In genomic region chr19:11560404-11560988, GRCh38 we compare ENCODE assay signal across 8 cellular contexts. TPM values are rescaled to one million over a fixed set of nuclear protein-coding genes. Genes with fewer than 3 reads are reported as not detected.
A peak's percentile ranks its signal among the peaks of the same experiment; 100 is the strongest.
DNase-seq lines count a peak whose midpoint lies in the region; ATAC-seq and TF ChIP-seq lines count a peak whose summit lies in the region.

No MANE protein-coding gene starts in this region.

- peak overlapping the region; percentile 81 to 99 (median 93) for H3K4me2 ChIP-seq in BLaER1 treated with 17β-estradiol and CSF1 and Interleukin-3, amounts not matched to agents 10 nM and 100 nM

- peaks cover 54 to 82% (median 66%) of the 10 kb centered on the region in 10 experiments for H3K4me1 ChIP-seq in BLaER1 treated with 17β-estradiol and CSF1 and Interleukin-3, amounts not matched to agents 10 nM and 100 nM
- no peaks in the 10 kb centered on the region for H3K4me1 ChIP-seq in iPS-15b (ENCODE audit: control insufficient read depth, insufficient read depth, low read length)

- DNase-seq in MG63: peak; percentile 65
- DNase-seq in SK-N-MC (ENCODE audit: low read depth, low spot score): peak; percentile 30
- DNase-seq in astrocyte of the cerebellum (ENCODE audit: low read depth): peak; percentile 35
- DNase-seq in stimulated activated CD4-positive, alpha-beta T cell treated with anti-CD3 and anti-CD28 coated beads, Interleukin-15, amount 100 ng/mL, for 48 hours (ENCODE audit: low read depth in 2 of 2): peak; percentile 51 to 55

- H3K27ac ChIP-seq in BLaER1 treated with 17β-estradiol and CSF1 and Interleukin-3, amounts not matched to agents 10 nM and 100 nM: peak overlapping the region in 1 of 11 experiments; percentile 44; a peak in 2 of 22 replicates
- no peak overlapping the region for H3K27ac ChIP-seq in SK-N-MC

- no peaks in the 10 kb centered on the region for H3K27me3 ChIP-seq in BLaER1 treated with 17β-estradiol and CSF1 and Interleukin-3, amounts not matched to agents 10 nM and 100 nM
- no peaks in the 10 kb centered on the region for H3K27me3 ChIP-seq in MG63
- H3K27me3 ChIP-seq in iPS-15b (ENCODE audit: control insufficient read depth, insufficient read depth, low read length): no peaks in the 10 kb centered on the region

- H4K20me1 ChIP-seq in BLaER1 treated with 17β-estradiol and CSF1 and Interleukin-3, amounts not matched to agents 10 nM and 100 nM: peaks cover 25 to 34% (median 32%) of the 10 kb centered on the region in 11 experiments; a peak in 21 of 22 replicates

- H3K4me3 ChIP-seq in BLaER1 treated with 17β-estradiol and CSF1 and Interleukin-3, amounts not matched to agents 10 nM and 100 nM: peak overlapping the region in 1 of 10 experiments; percentile 96; a peak in 3 of 20 replicates
- H3K4me3 ChIP-seq in MG63: no peak overlapping the region; the same call in 1 of the 2 replicates
- peak overlapping the region; percentile 99; the same call in 1 of the 2 replicates for H3K4me3 ChIP-seq in SK-N-MC
- no peak overlapping the region for H3K4me3 ChIP-seq in astrocyte of the cerebellum (ENCODE audit: low read depth, low read length)
- H3K4me3 ChIP-seq in iPS-15b (ENCODE audit: low read depth, low read length): peak overlapping the region; percentile 23

- ATAC-seq in GM18520 (IDR thresholded peaks at IDR 0.05; ENCODE audit: unreplicated experiment): peak; percentile 34
- ATAC-seq in GM21390 (IDR thresholded peaks at IDR 0.05; ENCODE audit: unreplicated experiment): no peak

- peak; percentile 60 for TF ChIP-seq CTCF in astrocyte of the cerebellum (IDR thresholded peaks at IDR 0.05; ENCODE audit: low read depth, low read length, missing control alignments)

- peaks cover 0 to 15% (median 5%) of the 10 kb centered on the region in 11 experiments; a peak in 6 of 22 replicates for H3K36me3 ChIP-seq in BLaER1 treated with 17β-estradiol and CSF1 and Interleukin-3, amounts not matched to agents 10 nM and 100 nM
- peaks cover 17% of the 10 kb centered on the region for H3K36me3 ChIP-seq in MG63
- H3K36me3 ChIP-seq in SK-N-MC (ENCODE audit: insufficient read depth, low read length): no peaks in the 10 kb centered on the region
- H3K36me3 ChIP-seq in iPS-15b (ENCODE audit: control insufficient read depth, insufficient read depth, low read length): no peaks in the 10 kb centered on the region

- no peaks in the 10 kb centered on the region for H3K9me3 ChIP-seq in BLaER1 treated with 17β-estradiol and CSF1 and Interleukin-3, amounts not matched to agents 10 nM and 100 nM (replicated peaks in 1 of 11)
- no peaks in the 10 kb centered on the region for H3K9me3 ChIP-seq in MG63
- H3K9me3 ChIP-seq in SK-N-MC (ENCODE audit: low read depth, low read length): no peaks in the 10 kb centered on the region
- H3K9me3 ChIP-seq in iPS-15b (ENCODE audit: control insufficient read depth, insufficient read depth, low read length): no peaks in the 10 kb centered on the region

- peak overlapping the region in 2 of 11 experiments; percentile 77 to 84; a peak in 1 of 22 replicates for H3K9ac ChIP-seq in BLaER1 treated with 17β-estradiol and CSF1 and Interleukin-3, amounts not matched to agents 10 nM and 100 nM
- no peak overlapping the region for H3K9ac ChIP-seq in SK-N-MC (ENCODE audit: insufficient read length)
- no peak overlapping the region for H3K9ac ChIP-seq in iPS-15b (ENCODE audit: low read depth, low read length)

- in situ Hi-C loops in astrocyte of the cerebellum (cut with HindIII; ENCODE audit: low sequenced_read_pairs): no loop called here

RNA-seq across cellular contexts. Expression of gene ELOF1, which starts 1.5 kb away (rescaled TPM):
- 51.6 and 111 TPM in 2 replicates for total RNA-seq in MG63 (2014; rRNA removed; shearing (Covaris generic); ENCODE audit: low replicate concordance)

RNA-seq across cellular contexts. Expression of gene ACP5, which starts 16.9 kb away (rescaled TPM):
- total RNA-seq in MG63 (2014; rRNA removed; shearing (Covaris generic); ENCODE audit: low replicate concordance): not detected in 2 replicates

RNA-seq across cellular contexts. Expression of gene CNN1, which starts 21.8 kb away (rescaled TPM):
- 0.46 TPM in 1 of 2 replicates, not detected in the other for total RNA-seq in MG63 (2014; rRNA removed; shearing (Covaris generic); ENCODE audit: low replicate concordance)

RNA-seq across cellular contexts. Expression of gene ECSIT, which starts 31.6 kb away (rescaled TPM):
- 139 and 196 TPM in 2 replicates for total RNA-seq in MG63 (2014; rRNA removed; shearing (Covaris generic); ENCODE audit: low replicate concordance)

RNA-seq across cellular contexts. Expression of gene ZNF627, which starts 36.8 kb away (rescaled TPM):
- total RNA-seq in MG63 (2014; rRNA removed; shearing (Covaris generic); ENCODE audit: low replicate concordance): 32.4 and 33.2 TPM in 2 replicates

Comparison
In these comparisons a context has a peak if more than half of its experiments do, and no peak if none do; other contexts are left out.
1. H3K4me3 ChIP-seq: peak in SK-N-MC (single experiment) and iPS-15b (single experiment); none in MG63 (single experiment) and astrocyte of the cerebellum (single experiment).
2. Peak in every context shown above with its lines, with median percentiles within 50 percentile points of each other: DNase-seq.